ENCODE assay signal across 1 cellular context in genomic region chr19:3721131-3721899, GRCh38.
TF ChIP-seq lines count a peak whose summit lies in the region.

No MANE protein-coding gene starts in this region.

TF ChIP-seq in HEK293, 187 proteins besides CTCF, POLR2A, EP300 and RAD21 (continued from another document and continues in another):
- TF ChIP-seq ZFP41 (tag by site-specific recombination; IDR thresholded peaks at IDR 0.05; ENCODE audit: borderline replicate concordance) (no peak), WT1 (tag by site-specific recombination; IDR thresholded peaks at IDR 0.05) (no peak), ZNF335 (tag by site-specific recombination; conservative IDR thresholded peaks at IDR 0.05) (no peak), HOXA7 (CRISPR knock-in tag; IDR thresholded peaks at IDR 0.05; ENCODE audit: borderline replicate concordance) (no peak), ZIC2 (tag by site-specific recombination; IDR thresholded peaks at IDR 0.05) (peak; percentile 12; the same call in 1 of the 2 replicates), ZFP69B (tag by site-specific recombination; IDR thresholded peaks at IDR 0.05) (0 out of 2 replicates have a peak, but pooled peaks have one; percentile 49), ZNF707 (tag by site-specific recombination; IDR thresholded peaks at IDR 0.05) (no peak), ZNF449 (tag by site-specific recombination; IDR thresholded peaks at IDR 0.05) (no peak), KLF9 (tag by site-specific recombination; IDR thresholded peaks at IDR 0.05; ENCODE audit: low read depth) (peak; percentile 94), ZBTB11 (tag by site-specific recombination; conservative IDR thresholded peaks at IDR 0.05; ENCODE audit: low read depth) (no peak; the same call in 1 of the 2 replicates), SP2 (tag by site-specific recombination; IDR thresholded peaks at IDR 0.05) (peak; percentile 65), ZNF221 (tag by site-specific recombination; IDR thresholded peaks at IDR 0.05; ENCODE audit: borderline replicate concordance) (0 out of 2 replicates have a peak, but pooled peaks have one; percentile 21), PRDM2 (tag by site-specific recombination; IDR thresholded peaks at IDR 0.05; ENCODE audit: borderline replicate concordance) (no peak), SP3 (tag by site-specific recombination; IDR thresholded peaks at IDR 0.05) (peak; percentile 94), ZNF654 (tag by site-specific recombination; IDR thresholded peaks at IDR 0.05; ENCODE audit: low read depth) (no peak), ZNF624 (tag by site-specific recombination; IDR thresholded peaks at IDR 0.05) (no peak), EGR2 (tag by site-specific recombination; IDR thresholded peaks at IDR 0.05; ENCODE audit: low read depth) (peak; percentile 69), ZNF114 (tag by site-specific recombination; IDR thresholded peaks at IDR 0.05) (no peak), ZNF701 (tag by site-specific recombination; IDR thresholded peaks at IDR 0.05) (no peak), ZNF26 (tag by site-specific recombination; IDR thresholded peaks at IDR 0.05) (no peak), ZNF747 (tag by site-specific recombination; IDR thresholded peaks at IDR 0.05) (no peak), TRIM28 (IDR thresholded peaks at IDR 0.05; ENCODE audit: borderline replicate concordance, low read length) (no peak), ZBTB7A (tag by site-specific recombination; IDR thresholded peaks at IDR 0.05; ENCODE audit: low read depth) (peak; percentile 31; the same call in 1 of the 2 replicates), ZFP3 (tag by site-specific recombination; IDR thresholded peaks at IDR 0.05; ENCODE audit: low read depth) (peak; percentile 24; the same call in 1 of the 2 replicates), ZNF37A (tag by site-specific recombination; IDR thresholded peaks at IDR 0.05) (no peak), INSM2 (tag by site-specific recombination; IDR thresholded peaks at IDR 0.05) (peak; percentile 71; the same call in 1 of the 2 replicates), GLI2 (tag by site-specific recombination; IDR thresholded peaks at IDR 0.05; ENCODE audit: borderline replicate concordance, low read depth) (peak; percentile 61; the same call in 1 of the 2 replicates), ZNF391 (tag by site-specific recombination; IDR thresholded peaks at IDR 0.05; ENCODE audit: borderline replicate concordance, low read depth) (peak; percentile 76; the same call in 1 of the 2 replicates), ZBTB20 (tag by site-specific recombination; IDR thresholded peaks at IDR 0.05) (no peak), ZNF146 (tag by site-specific recombination; IDR thresholded peaks at IDR 0.05) (no peak), ZNF350 (tag by site-specific recombination; IDR thresholded peaks at IDR 0.05) (no peak), ZNF660 (tag by site-specific recombination; IDR thresholded peaks at IDR 0.05) (peak; percentile 91), ZNF239 (tag by site-specific recombination; IDR thresholded peaks at IDR 0.05) (no peak), ZNF791 (tag by site-specific recombination; IDR thresholded peaks at IDR 0.05) (no peak), ZNF248 (tag by site-specific recombination; IDR thresholded peaks at IDR 0.05) (no peak), ZBTB48 (tag by site-specific recombination; IDR thresholded peaks at IDR 0.05) (no peak), ZNF629 (tag by site-specific recombination; IDR thresholded peaks at IDR 0.05) (peak; percentile 70), KLF7 (tag by site-specific recombination; IDR thresholded peaks at IDR 0.05; ENCODE audit: borderline replicate concordance) (peak; percentile 80), ZNF560 (tag by site-specific recombination; IDR thresholded peaks at IDR 0.05; ENCODE audit: borderline replicate concordance) (no peak), ZNF837 (tag by site-specific recombination; IDR thresholded peaks at IDR 0.05) (no peak), ZNF140 (tag by site-specific recombination; IDR thresholded peaks at IDR 0.05) (no peak)
- TF ChIP-seq, protein P1, sequence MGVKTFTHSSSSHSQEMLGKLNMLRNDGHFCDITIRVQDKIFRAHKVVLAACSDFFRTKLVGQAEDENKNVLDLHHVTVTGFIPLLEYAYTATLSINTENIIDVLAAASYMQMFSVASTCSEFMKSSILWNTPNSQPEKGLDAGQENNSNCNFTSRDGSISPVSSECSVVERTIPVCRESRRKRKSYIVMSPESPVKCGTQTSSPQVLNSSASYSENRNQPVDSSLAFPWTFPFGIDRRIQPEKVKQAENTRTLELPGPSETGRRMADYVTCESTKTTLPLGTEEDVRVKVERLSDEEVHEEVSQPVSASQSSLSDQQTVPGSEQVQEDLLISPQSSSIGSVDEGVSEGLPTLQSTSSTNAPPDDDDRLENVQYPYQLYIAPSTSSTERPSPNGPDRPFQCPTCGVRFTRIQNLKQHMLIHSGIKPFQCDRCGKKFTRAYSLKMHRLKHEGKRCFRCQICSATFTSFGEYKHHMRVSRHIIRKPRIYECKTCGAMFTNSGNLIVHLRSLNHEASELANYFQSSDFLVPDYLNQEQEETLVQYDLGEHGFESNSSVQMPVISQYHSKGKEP (tag by site-specific recombination; IDR thresholded peaks at IDR 0.05): peak; percentile 81
- TF ChIP-seq, protein P2, sequence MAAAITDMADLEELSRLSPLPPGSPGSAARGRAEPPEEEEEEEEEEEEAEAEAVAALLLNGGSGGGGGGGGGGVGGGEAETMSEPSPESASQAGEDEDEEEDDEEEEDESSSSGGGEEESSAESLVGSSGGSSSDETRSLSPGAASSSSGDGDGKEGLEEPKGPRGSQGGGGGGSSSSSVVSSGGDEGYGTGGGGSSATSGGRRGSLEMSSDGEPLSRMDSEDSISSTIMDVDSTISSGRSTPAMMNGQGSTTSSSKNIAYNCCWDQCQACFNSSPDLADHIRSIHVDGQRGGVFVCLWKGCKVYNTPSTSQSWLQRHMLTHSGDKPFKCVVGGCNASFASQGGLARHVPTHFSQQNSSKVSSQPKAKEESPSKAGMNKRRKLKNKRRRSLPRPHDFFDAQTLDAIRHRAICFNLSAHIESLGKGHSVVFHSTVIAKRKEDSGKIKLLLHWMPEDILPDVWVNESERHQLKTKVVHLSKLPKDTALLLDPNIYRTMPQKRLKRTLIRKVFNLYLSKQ (tag by site-specific recombination; IDR thresholded peaks at IDR 0.05; ENCODE audit: borderline replicate concordance): no peak
- TF ChIP-seq, protein P3, sequence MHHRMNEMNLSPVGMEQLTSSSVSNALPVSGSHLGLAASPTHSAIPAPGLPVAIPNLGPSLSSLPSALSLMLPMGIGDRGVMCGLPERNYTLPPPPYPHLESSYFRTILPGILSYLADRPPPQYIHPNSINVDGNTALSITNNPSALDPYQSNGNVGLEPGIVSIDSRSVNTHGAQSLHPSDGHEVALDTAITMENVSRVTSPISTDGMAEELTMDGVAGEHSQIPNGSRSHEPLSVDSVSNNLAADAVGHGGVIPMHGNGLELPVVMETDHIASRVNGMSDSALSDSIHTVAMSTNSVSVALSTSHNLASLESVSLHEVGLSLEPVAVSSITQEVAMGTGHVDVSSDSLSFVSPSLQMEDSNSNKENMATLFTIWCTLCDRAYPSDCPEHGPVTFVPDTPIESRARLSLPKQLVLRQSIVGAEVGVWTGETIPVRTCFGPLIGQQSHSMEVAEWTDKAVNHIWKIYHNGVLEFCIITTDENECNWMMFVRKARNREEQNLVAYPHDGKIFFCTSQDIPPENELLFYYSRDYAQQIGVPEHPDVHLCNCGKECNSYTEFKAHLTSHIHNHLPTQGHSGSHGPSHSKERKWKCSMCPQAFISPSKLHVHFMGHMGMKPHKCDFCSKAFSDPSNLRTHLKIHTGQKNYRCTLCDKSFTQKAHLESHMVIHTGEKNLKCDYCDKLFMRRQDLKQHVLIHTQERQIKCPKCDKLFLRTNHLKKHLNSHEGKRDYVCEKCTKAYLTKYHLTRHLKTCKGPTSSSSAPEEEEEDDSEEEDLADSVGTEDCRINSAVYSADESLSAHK (tag by site-specific recombination; IDR thresholded peaks at IDR 0.05): peak; percentile 100
